8 cellular contexts compared by ENCODE assay signal in genomic region chr18:36066731-36067117, GRCh38. TPM values are rescaled to one million over a fixed set of nuclear protein-coding genes. Genes with fewer than 3 reads are reported as not detected.
DNase-seq lines count a peak whose midpoint lies in the region; ATAC-seq, FAIRE-seq and TF ChIP-seq lines count a peak whose summit lies in the region.

No MANE protein-coding gene starts in this region.

- peak overlapping the region; percentile 87 for H3K4me3 ChIP-seq in OCI-LY7 (ENCODE audit: low read depth, low read length, poor library complexity, severe bottlenecking)
- H3K4me3 ChIP-seq in H1 (ENCODE audit: extremely low read depth in 1 of 4, insufficient read depth in 2 of 4, low read depth in 3 of 4, low read length in 4 of 4): peak overlapping the region; percentile 91 to 95 (median 93)

- CTCF ChIA-PET in OCI-LY7 (lab: Charles Lee; ENCODE audit: unreplicated experiment) (no interaction called here), H1 (lab: Charles Lee; ENCODE audit: partially characterized antibody) (interaction anchor here (1.6 kb wide), 1 partner anchor 41 kb away, joined by 3 read pairs; no protein-coding TSS in a partner anchor)

- peaks cover 2% of the 10 kb centered on the region for H3K79me1 ChIP-seq in H9 (ENCODE audit: insufficient read depth, low read depth, low read length, poor library complexity, severe bottlenecking)
- no peaks in the 10 kb centered on the region for H3K79me1 ChIP-seq in H1 (ENCODE audit: low read depth, low read length)

- H3K9me3 Mint-ChIP-seq in H9: peaks cover 0 to 3% of the 10 kb centered on the region in 2 experiments; a peak in 1 of 5 replicates
- H3K9me3 Mint-ChIP-seq in nephron: peaks cover 3% of the 10 kb centered on the region

- no peak for FAIRE-seq in H1 (lab: Jason Lieb, UNC)

- DNase-seq in H9: no peak
- peak; percentile 4 for DNase-seq in OCI-LY7 (ENCODE audit: low spot score)
- DNase-seq in H1 (ENCODE audit: low read depth in 1 of 2, low spot score in 2 of 2): no peak
- DNase-seq in activated CD4-positive, CD25-positive, alpha-beta regulatory T cell (lab: John Stamatoyannopoulos, UW): no peak
- DNase-seq in activated CD4-positive, CD25-positive, alpha-beta regulatory T cell treated with anti-CD3 and anti-CD28 coated beads, Interleukin-2, amount 50 U/mL, for 72 hours: no peak

- peaks cover 10 to 17% (median 12%) of the 10 kb centered on the region in 3 experiments for H3K36me3 Mint-ChIP-seq in H9 (ENCODE audit: insufficient read depth in 1 of 3, low read depth in 3 of 3)
- peaks cover 19% of the 10 kb centered on the region for H3K36me3 Mint-ChIP-seq in nephron (ENCODE audit: low read depth)

- no peak overlapping the region for H2BK120ac ChIP-seq in H9 (ENCODE audit: low read depth, low read length, poor library complexity, severe bottlenecking)
- peak overlapping the region; percentile 22 for H2BK120ac ChIP-seq in H1 (replicated peaks; ENCODE audit: low read depth, low read length)

- 0 out of 2 replicates have a peak, but pooled peaks cover 5% of the 10 kb centered on the region for H3K4me1 ChIP-seq in ES-I3 (ENCODE audit: insufficient read depth, low read length)
- H3K4me1 ChIP-seq in H9 (ENCODE audit: insufficient read depth, low read length): no peaks in the 10 kb centered on the region
- H3K4me1 ChIP-seq in OCI-LY7 (ENCODE audit: insufficient read depth, low read length, poor library complexity, severe bottlenecking): peaks cover 4% of the 10 kb centered on the region
- peaks cover 0 to 5% (median 3%) of the 10 kb centered on the region in 4 experiments; a peak in 3 of 7 replicates for H3K4me1 ChIP-seq in H1 (replicated peaks in 1 of 4; ENCODE audit: control insufficient read depth in 3 of 4, insufficient read depth in 4 of 4, low read length in 3 of 4)

- H3K56ac ChIP-seq in H9 (ENCODE audit: insufficient read length, low read depth, low read length) (no peak overlapping the region), H1 (replicated peaks; ENCODE audit: insufficient read length, low read depth, low read length) (peak overlapping the region; percentile 25)

- no peak for ATAC-seq in GM19328 (IDR thresholded peaks at IDR 0.05; ENCODE audit: unreplicated experiment)

- H3K9ac ChIP-seq in ES-I3 (ENCODE audit: low read depth, low read length) (peak overlapping the region; percentile 97), H9 (ENCODE audit: extremely low read depth, insufficient read length, low read length) (peak overlapping the region; percentile 96), H1 (replicated peaks in 1 of 4; ENCODE audit: extremely low read depth in 1 of 4, low read depth in 3 of 4, low read length in 3 of 4) (peak overlapping the region; percentile 93 to 96 (median 94))

- TF ChIP-seq POLR2A in H1 (IDR thresholded peaks at IDR 0.05; ENCODE audit: control extremely low read depth in 1 of 2, low read depth in 2 of 2, low read length in 2 of 2): no peak

- H3K14ac ChIP-seq in H9 (ENCODE audit: insufficient read depth, low read length) (no peak overlapping the region; the same call in 1 of the 2 replicates), H1 (ENCODE audit: insufficient read length) (no peak overlapping the region)

- intact Hi-C loops in OCI-LY7 (cut with micrococcal nuclease; ENCODE audit: unreplicated experiment): loop anchor here (5.0 kb wide), 1 partner anchor 49 kb away; no protein-coding TSS in a partner anchor

- H2AK5ac ChIP-seq in H9 (ENCODE audit: insufficient read length, low read length) (no peak overlapping the region), H1 (ENCODE audit: low read depth, low read length) (no peak overlapping the region)

- H3T11ph ChIP-seq in H9 (ENCODE audit: low read length): no peak overlapping the region

- no peaks in the 10 kb centered on the region for H3K27me3 ChIP-seq in H9 (ENCODE audit: insufficient read depth, low read length)
- no peaks in the 10 kb centered on the region for H3K27me3 ChIP-seq in H1 (replicated peaks in 1 of 4; ENCODE audit: control insufficient read depth in 3 of 4, extremely low read depth in 1 of 4, insufficient read depth in 3 of 4, low read length in 3 of 4)

- H4K5ac ChIP-seq in H9 (ENCODE audit: insufficient read length, low read depth, low read length) (no peak overlapping the region), H1 (ENCODE audit: insufficient read length, low read depth, low read length) (no peak overlapping the region)

- no peak overlapping the region for H2BK15ac ChIP-seq in H9 (ENCODE audit: low read depth, low read length)
- no peak overlapping the region for H2BK15ac ChIP-seq in H1 (ENCODE audit: low read length)

- no peak overlapping the region for H3K27ac ChIP-seq in H9 (ENCODE audit: insufficient read length, low read depth, low read length)
- H3K27ac ChIP-seq in OCI-LY7 (ENCODE audit: low read depth, low read length, poor library complexity, severe bottlenecking): peak overlapping the region; percentile 50
- peak overlapping the region; percentile 93; the same call in 1 of the 2 replicates for H3K27ac ChIP-seq in H1 (ENCODE audit: low read depth, low read length)

- H3K79me2 ChIP-seq in H9 (ENCODE audit: insufficient read depth, low read length): peaks cover 46% of the 10 kb centered on the region
- peaks cover 53% of the 10 kb centered on the region for H3K79me2 ChIP-seq in OCI-LY7 (ENCODE audit: insufficient read depth, low read depth, low read length)
- peaks cover 39 to 55% of the 10 kb centered on the region in 2 experiments for H3K79me2 ChIP-seq in H1 (ENCODE audit: control insufficient read depth in 1 of 2, insufficient read depth in 2 of 2, low read length in 2 of 2)

- H3K4me1 Mint-ChIP-seq in H9 (peaks cover 24 to 30% of the 10 kb centered on the region in 2 experiments), nephron (peaks cover 18% of the 10 kb centered on the region)

- H4K8ac ChIP-seq in H9 (replicated peaks; ENCODE audit: insufficient read length, low read depth, low read length) (no peak overlapping the region), H1 (ENCODE audit: extremely low read depth, insufficient read depth, low read length) (peak overlapping the region; percentile 99; the same call in 1 of the 2 replicates)

- H2BK20ac ChIP-seq in H9 (ENCODE audit: low read depth, low read length, poor library complexity, severe bottlenecking): no peak overlapping the region
- no peak overlapping the region for H2BK20ac ChIP-seq in H1 (ENCODE audit: low read length)

- no peaks in the 10 kb centered on the region for H3K36me3 ChIP-seq in ES-I3 (ENCODE audit: insufficient read depth, low read length)
- peaks cover 11% of the 10 kb centered on the region; the same call in 1 of the 2 replicates for H3K36me3 ChIP-seq in OCI-LY7 (ENCODE audit: insufficient read depth, low read length)
- H3K36me3 ChIP-seq in H1 (ENCODE audit: control insufficient read depth in 2 of 4, insufficient read depth in 4 of 4, low read length in 3 of 4): peaks cover 0 to 4% (median 0%) of the 10 kb centered on the region in 4 experiments; a peak in 1 of 8 replicates

- no peak overlapping the region for H2BK5ac ChIP-seq in H9 (ENCODE audit: insufficient read length, low read length)
- H2BK5ac ChIP-seq in H1 (ENCODE audit: low read depth, low read length): peak overlapping the region; percentile 98; the same call in 1 of the 2 replicates

- H3K4ac ChIP-seq in H9 (ENCODE audit: low read depth, low read length): no peak overlapping the region
- no peak overlapping the region for H3K4ac ChIP-seq in H1 (replicated peaks; ENCODE audit: insufficient read length, low read depth, low read length)

- H3K23ac ChIP-seq in H9 (ENCODE audit: insufficient read length, low read depth, low read length) (no peak overlapping the region), H1 (ENCODE audit: insufficient read length) (no peak overlapping the region)

- POLR2A ChIA-PET in OCI-LY7 (lab: Charles Lee) (interaction anchor here (0.6 to 1.3 kb wide), 3 partner anchors 25 to 113 kb away, joined by 3 to 4 read pairs (median 3); partner anchors contain the start of gene SLC39A6), H1 (lab: Charles Lee; ENCODE audit: partially characterized antibody) (interaction anchor here (0.7 to 1.9 kb wide), 10 partner anchors 9 to 121 kb away, joined by 3 to 6 read pairs (median 4); no protein-coding TSS in a partner anchor)

- WGBS in H9 (ENCODE audit: extremely low coverage, insufficient read length, low lambda C conversion rate): no CpG with 5 or more reads among the region's 6 CpGs
- 0% methylated on average over 6 of the region's 6 CpGs; no CpG with 5 or more reads in 1 of the 2 experiments for WGBS in H1 (ENCODE audit: extremely low coverage in 1 of 2, insufficient coverage in 1 of 2, insufficient read length in 1 of 2, insufficient replicate concordance in 2 of 2, low coverage in 1 of 2, low lambda C conversion rate in 2 of 2, missing lambda C conversion rate in 1 of 2), 2 experiments

- H3K23me2 ChIP-seq in H9 (ENCODE audit: insufficient read length, low read depth, low read length, poor library complexity, severe bottlenecking) (peaks cover 2% of the 10 kb centered on the region), H1 (ENCODE audit: low read depth, low read length) (peaks cover 4% of the 10 kb centered on the region; the same call in 1 of the 2 replicates)

- H2AFZ ChIP-seq in H9 (ENCODE audit: low read length) (no peak overlapping the region), OCI-LY7 (ENCODE audit: low read length) (peak overlapping the region; percentile 86; the same call in 1 of the 2 replicates), H1 (ENCODE audit: low read length) (no peak overlapping the region)

- no peak for TF ChIP-seq EP300 in H1 (IDR thresholded peaks at IDR 0.05; ENCODE audit: borderline replicate concordance in 1 of 2, low read depth in 2 of 2, low read length in 2 of 2)

- TF ChIP-seq CTCF in H9 (conservative IDR thresholded peaks at IDR 0.05) (no peak), OCI-LY7 (conservative IDR thresholded peaks at IDR 0.05; ENCODE audit: low read length) (no peak), H1 (IDR thresholded peaks at IDR 0.05; ENCODE audit: control extremely low read depth in 1 of 3, insufficient read depth in 1 of 3, low read depth in 1 of 3, low read length in 3 of 3) (no peak), nephron (IDR thresholded peaks at IDR 0.05; ENCODE audit: unreplicated experiment in 3 of 3) (no peak)

- H3K27ac Mint-ChIP-seq in H9 (peak overlapping the region; percentile 78 to 97 (median 93); a peak in 6 of 7 replicates), nephron (peak overlapping the region; percentile 61 to 96 (median 70))

- H2BK12ac ChIP-seq in H9 (ENCODE audit: insufficient read length, low read depth, low read length): no peak overlapping the region
- no peak overlapping the region; the same call in 1 of the 2 replicates for H2BK12ac ChIP-seq in H1 (ENCODE audit: low read depth, low read length)

- H3K4me3 Mint-ChIP-seq in H9 (peak overlapping the region; percentile 95 to 98), nephron (peak overlapping the region; percentile 97 to 100 (median 98))

- H4K91ac ChIP-seq in H9 (ENCODE audit: insufficient read length, low read depth, low read length) (no peak overlapping the region), H1 (replicated peaks; ENCODE audit: insufficient read length, low read length) (peak overlapping the region; percentile 55)

- H3K27me3 Mint-ChIP-seq in H9 (ENCODE audit: low read depth) (peaks cover 8% of the 10 kb centered on the region), nephron (ENCODE audit: low read depth) (peaks cover 4% of the 10 kb centered on the region)

- no peaks in the 10 kb centered on the region for H3K9me2 ChIP-seq in OCI-LY7 (ENCODE audit: insufficient read depth, low read length)

- no peak for TF ChIP-seq RAD21 in H1 (IDR thresholded peaks at IDR 0.05 in 1 of 2, conservative IDR thresholded peaks at IDR 0.05 in 1 of 2; ENCODE audit: low read depth in 2 of 2, low read length in 2 of 2)

- no peaks in the 10 kb centered on the region for H3K9me3 ChIP-seq in ES-I3 (ENCODE audit: control insufficient read depth, insufficient read depth, low read length)
- no peaks in the 10 kb centered on the region for H3K9me3 ChIP-seq in H9 (ENCODE audit: control insufficient read depth, low read depth, low read length)
- H3K9me3 ChIP-seq in OCI-LY7 (ENCODE audit: low read length): no peaks in the 10 kb centered on the region
- H3K9me3 ChIP-seq in H1 (ENCODE audit: insufficient read depth in 2 of 2, low read depth in 1 of 2, low read length in 1 of 2): no peaks in the 10 kb centered on the region

- BruUV-seq in OCI-LY7 (replicated peaks; lab: Mats Ljungman, UMichigan): no TSS peak

- peak overlapping the region; percentile 95 for H3K4me2 ChIP-seq in H9 (ENCODE audit: insufficient read depth, insufficient read length, low read length)
- peak overlapping the region; percentile 70 for H3K4me2 ChIP-seq in OCI-LY7 (ENCODE audit: low read length)
- H3K4me2 ChIP-seq in H1 (ENCODE audit: insufficient read depth in 1 of 2, low read depth in 2 of 2, low read length in 2 of 2): peak overlapping the region; percentile 66 to 71

- H3K18ac ChIP-seq in H9 (ENCODE audit: insufficient read length, low read depth, low read length) (no peak overlapping the region), H1 (ENCODE audit: extremely low read depth, low read length) (no peak overlapping the region)

- no peaks in the 10 kb centered on the region for H4K20me1 ChIP-seq in H9 (ENCODE audit: control insufficient read depth, insufficient read depth, insufficient read length)
- peaks cover 15% of the 10 kb centered on the region; the same call in 1 of the 2 replicates for H4K20me1 ChIP-seq in OCI-LY7 (ENCODE audit: insufficient read depth, low read length)
- peaks cover 6 to 8% of the 10 kb centered on the region in 2 experiments for H4K20me1 ChIP-seq in H1 (replicated peaks in 1 of 2; ENCODE audit: control insufficient read depth in 1 of 2, insufficient read depth in 2 of 2, low read length in 2 of 2)

RNA-seq across cellular contexts. Expression of gene RPRD1A, which starts 0.6 kb away (rescaled TPM):
- 103 and 107 TPM in 2 replicates for total RNA-seq in H9 (2021)
- 45.4 and 51.6 TPM in 2 replicates for total RNA-seq in OCI-LY7 (2014; rRNA removed; shearing (Covaris generic))
- 37.9 and 42.2 TPM in 2 replicates for total RNA-seq in OCI-LY7 (2022)
- 102 and 106 TPM in 2 replicates for total RNA-seq in H1 (2021; fragmentation: NEBNext Ultra II Directional; extraction: Animal tissue kit (Norgen Biotek cat#: 25700))
- 28.3 and 40.5 TPM in 2 replicates for polyA plus RNA-seq in H1 (2011; rRNA removed)
- 61.5 TPM for polyA plus RNA-seq in H1 (2011; cell fraction: cytosol; rRNA removed)
- 58.8 TPM for polyA plus RNA-seq in H1 (2011; cell fraction: nucleus; rRNA removed)
- polyA plus RNA-seq in H1 (2012, experiment 1 of 2): 64.7 to 88.3 TPM (median 72.8 TPM) in 4 replicates
- polyA plus RNA-seq in H1 (2012, experiment 2 of 2): 7.4 TPM
- polyA plus RNA-seq in H1 (2013, experiment 1 of 2): 85.0 TPM
- 83.5 TPM for polyA plus RNA-seq in H1 (2013, experiment 2 of 2)
- polyA minus RNA-seq in H1 (2011; rRNA and poly(A)+ RNA removed): 56.4 and 68.9 TPM in 2 replicates
- 61.4 TPM for polyA minus RNA-seq in H1 (2011; cell fraction: cytosol; rRNA and poly(A)+ RNA removed)
- polyA minus RNA-seq in H1 (2011; cell fraction: nucleus; rRNA and poly(A)+ RNA removed): 149 TPM
